Comparison of ENCODE assay signal across 9 cellular contexts in genomic region chr6:94636780-94637385, GRCh38.
DNase-seq lines count a peak whose midpoint lies in the region; ATAC-seq and TF ChIP-seq lines count a peak whose summit lies in the region.
"Had no signal": no experiment of that assay in that cellular context is flagged by ENCODE, and none has a peak within 500 bp of the region (broad histone marks: within the 10 kb centered on the region; RNA-seq: fewer than 3 reads in every experiment).

No MANE protein-coding gene starts in this region.

- no peak overlapping the region for H3K9ac ChIP-seq in neural cell (ENCODE audit: low read length)

- H3K27me3 ChIP-seq in neural cell (ENCODE audit: insufficient read depth, low read depth, low read length) = no peaks in the 10 kb centered on the region

- TF ChIP-seq EP300 in neural cell (conservative IDR thresholded peaks at IDR 0.05; ENCODE audit: poor library complexity, severe bottlenecking) = no peak

- no peaks in the 10 kb centered on the region for H3K79me2 ChIP-seq in neural cell (replicated peaks; ENCODE audit: insufficient read depth, low read length)

- no peaks in the 10 kb centered on the region for H3K4me1 Mint-ChIP-seq in natural killer cell
- H3K4me1 Mint-ChIP-seq: activated naive CD8-positive, alpha-beta T cell treated with anti-CD3 and anti-CD28 coated beads, Interleukin-2, amount 10 ng/mL, durations not matched to agents 7 days and 5 days had no signal

- TF ChIP-seq RAD21 in neural cell (conservative IDR thresholded peaks at IDR 0.05) = peak; percentile 20

- H3K4me2 ChIP-seq in neural cell (ENCODE audit: low read length) = no peak overlapping the region

- H3K4me3 ChIP-seq in astrocyte of the cerebellum (ENCODE audit: low read depth, low read length) (no peak overlapping the region), neural cell (ENCODE audit: low read length) (no peak overlapping the region)

- H3K27me3 Mint-ChIP-seq in natural killer cell (ENCODE audit: low read depth in 2 of 2) = no peaks in the 10 kb centered on the region
- H3K27me3 Mint-ChIP-seq: activated naive CD8-positive, alpha-beta T cell treated with anti-CD3 and anti-CD28 coated beads, Interleukin-2, amount 10 ng/mL, durations not matched to agents 7 days and 5 days had no signal

- no peaks in the 10 kb centered on the region for H3K9me2 ChIP-seq in neural cell (ENCODE audit: insufficient read depth, low read length)

- no peaks in the 10 kb centered on the region for H3K36me3 Mint-ChIP-seq in natural killer cell
- H3K36me3 Mint-ChIP-seq: activated naive CD8-positive, alpha-beta T cell treated with anti-CD3 and anti-CD28 coated beads, Interleukin-2, amount 10 ng/mL, durations not matched to agents 7 days and 5 days had no signal

- no peak overlapping the region for H3K27ac Mint-ChIP-seq in natural killer cell
- H3K27ac Mint-ChIP-seq: activated naive CD8-positive, alpha-beta T cell treated with anti-CD3 and anti-CD28 coated beads, Interleukin-2, amount 10 ng/mL, durations not matched to agents 7 days and 5 days had no signal

- in situ Hi-C loops in astrocyte of the cerebellum (cut with HindIII; ENCODE audit: low sequenced_read_pairs) = no loop called here

- ATAC-seq in GM18868 (IDR thresholded peaks at IDR 0.05; ENCODE audit: unreplicated experiment) (peak; percentile 62), natural killer cell (no peak), HG02973 (IDR thresholded peaks at IDR 0.05; ENCODE audit: unreplicated experiment) (no peak), HG03571 (IDR thresholded peaks at IDR 0.05; ENCODE audit: unreplicated experiment) (no peak)

- TF ChIP-seq CTCF in astrocyte of the cerebellum (IDR thresholded peaks at IDR 0.05; ENCODE audit: low read depth, low read length, missing control alignments) = peak; percentile 8
- TF ChIP-seq CTCF in neural cell (IDR thresholded peaks at IDR 0.05; ENCODE audit: poor library complexity, severe bottlenecking) = no peak
- no peak for TF ChIP-seq CTCF in natural killer cell (IDR thresholded peaks at IDR 0.05)

- no peak overlapping the region for H2AFZ ChIP-seq in neural cell (ENCODE audit: low read depth, low read length)

- H3K4me3 Mint-ChIP-seq in natural killer cell = no peak overlapping the region
- H3K4me3 Mint-ChIP-seq: activated naive CD8-positive, alpha-beta T cell treated with anti-CD3 and anti-CD28 coated beads, Interleukin-2, amount 10 ng/mL, durations not matched to agents 7 days and 5 days had no signal

- peaks cover 14 to 17% of the 10 kb centered on the region in 2 donors for H3K9me3 Mint-ChIP-seq in natural killer cell
- H3K9me3 Mint-ChIP-seq: activated naive CD8-positive, alpha-beta T cell treated with anti-CD3 and anti-CD28 coated beads, Interleukin-2, amount 10 ng/mL, durations not matched to agents 7 days and 5 days had no signal

- intact Hi-C loops in natural killer cell (cut with micrococcal nuclease) = no loop called here

- H3K9me3 ChIP-seq in neural cell (ENCODE audit: low read length) = no peaks in the 10 kb centered on the region

- H3F3A ChIP-seq in neural cell (ENCODE audit: insufficient read depth, low read length, poor library complexity, severe bottlenecking) = no peaks in the 10 kb centered on the region

- no peaks in the 10 kb centered on the region for H4K20me1 ChIP-seq in neural cell (ENCODE audit: insufficient read depth)

- DNase-seq in NCI-H524 (lab: John Stamatoyannopoulos, UW) (peak; percentile 39 to 67), astrocyte of the cerebellum (ENCODE audit: low read depth) (peak; percentile 1), natural killer cell (no peak), T-helper 1 cell (no peak)
- DNase-seq: activated naive CD8-positive, alpha-beta T cell treated with anti-CD3 and anti-CD28 coated beads, Interleukin-2, amount 10 ng/mL, durations not matched to agents 7 days and 5 days had no signal

- no peak overlapping the region for H3K27ac ChIP-seq in neural cell (ENCODE audit: low read length)

- no peaks in the 10 kb centered on the region for H3K36me3 ChIP-seq in neural cell (ENCODE audit: insufficient read depth, low read length)

TF ChIP-seq in neural cell, 6 proteins besides CTCF, POLR2A, EP300 and RAD21:
- no peak for TF ChIP-seq MXI1 (conservative IDR thresholded peaks at IDR 0.05; ENCODE audit: poor library complexity, severe bottlenecking)
- TF ChIP-seq TAF1 (IDR thresholded peaks at IDR 0.05; ENCODE audit: low read depth) = no peak
- no peak for TF ChIP-seq SMC3 (conservative IDR thresholded peaks at IDR 0.05; ENCODE audit: poor library complexity)
- TF ChIP-seq REST (IDR thresholded peaks at IDR 0.05; ENCODE audit: borderline replicate concordance) = no peak
- TF ChIP-seq EZH2 (IDR thresholded peaks at IDR 0.05; ENCODE audit: borderline replicate concordance, insufficient read depth, low read length, poor library complexity, severe bottlenecking) = no peak
- no peak for TF ChIP-seq POLR2AphosphoS5 (IDR thresholded peaks at IDR 0.05)
TF ChIP-seq in neural cell: peak in this region for 0.

Comparison
In these comparisons a context has a peak if more than half of its experiments do, and no peak if none do; other contexts are left out.
1. DNase-seq: peak in NCI-H524 (2 of 2) and astrocyte of the cerebellum (single experiment); none in natural killer cell (single experiment) and T-helper 1 cell (0 of 5).